ENCODE assay signal across 12 cellular contexts in the genomic region with DNA sequence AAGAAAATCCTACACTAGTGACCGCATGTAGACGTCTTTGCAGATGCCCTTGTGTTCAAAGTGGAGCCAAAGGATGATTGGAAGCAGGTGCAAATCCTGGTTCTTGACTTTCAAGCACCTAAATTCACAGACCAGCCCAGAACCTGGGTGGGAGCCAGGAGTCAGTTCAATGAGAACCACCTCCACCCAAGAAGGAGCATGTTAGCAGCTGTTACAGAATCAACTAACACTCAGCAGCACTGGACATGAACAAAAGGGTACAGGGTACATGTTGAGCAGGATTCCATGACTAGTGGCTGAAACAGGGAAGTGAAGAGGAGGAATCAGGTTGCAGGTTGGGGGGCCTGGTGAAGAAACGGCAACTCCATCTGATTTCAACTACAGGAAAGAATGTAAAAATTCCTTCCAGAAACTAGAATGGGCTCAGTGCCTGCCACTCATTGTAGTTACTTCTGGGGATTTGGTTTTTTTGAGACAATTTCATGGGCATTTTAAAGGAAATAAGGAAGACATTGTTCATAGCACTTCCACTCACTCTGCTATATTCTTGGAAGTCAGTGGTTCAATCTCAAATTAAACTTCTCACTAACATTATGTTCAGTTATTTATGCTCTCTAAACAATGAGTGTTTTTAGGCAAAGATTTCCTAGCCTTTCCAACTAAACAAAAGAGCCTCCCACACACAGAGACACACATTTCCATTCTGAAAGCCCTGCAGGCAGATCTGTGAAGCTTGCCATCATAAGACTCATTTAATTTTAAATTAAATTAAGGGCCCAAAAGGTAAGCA.
"Had no signal": no experiment of that assay in that cellular context is flagged by ENCODE, and none has a peak within 500 bp of the region (broad histone marks: within the 10 kb centered on the region; RNA-seq: fewer than 3 reads in every experiment).

No MANE protein-coding gene starts in this region.

- H3K27ac ChIP-seq: left ventricle myocardium inferior, thoracic aorta, vagina had no signal

- H3K4me1 ChIP-seq: left ventricle myocardium inferior, vagina had no signal

- H3K9me3 ChIP-seq: left ventricle myocardium inferior, thoracic aorta, vagina had no signal

- H3K4me3 ChIP-seq: left ventricle myocardium inferior, thoracic aorta, vagina had no signal

- H3K36me3 ChIP-seq: thoracic aorta, vagina had no signal

- H3K27me3 ChIP-seq: vagina had no signal

- DNase-seq: activated effector memory CD4-positive, alpha-beta T cell treated with Interleukin-2 at 50 U/mL for 16 hours; activated T-cell treated with anti-CD3 and anti-CD28 coated beads, Interleukin-2, amount 50 U/mL, for 1 hour; amygdala; cerebellar nuclear complex; dermis blood vessel endothelial cell; islet precursor cell; left ventricle myocardium inferior; nephron progenitor cell; stimulated activated CD4-positive, alpha-beta T cell treated with anti-CD3 and anti-CD28 coated beads, Interleukin-4, amount 100 ng/mL, for 24 hours; T-helper 2 cell had no signal
